ENCODE assay signal across 1 cellular context in the genomic region with DNA sequence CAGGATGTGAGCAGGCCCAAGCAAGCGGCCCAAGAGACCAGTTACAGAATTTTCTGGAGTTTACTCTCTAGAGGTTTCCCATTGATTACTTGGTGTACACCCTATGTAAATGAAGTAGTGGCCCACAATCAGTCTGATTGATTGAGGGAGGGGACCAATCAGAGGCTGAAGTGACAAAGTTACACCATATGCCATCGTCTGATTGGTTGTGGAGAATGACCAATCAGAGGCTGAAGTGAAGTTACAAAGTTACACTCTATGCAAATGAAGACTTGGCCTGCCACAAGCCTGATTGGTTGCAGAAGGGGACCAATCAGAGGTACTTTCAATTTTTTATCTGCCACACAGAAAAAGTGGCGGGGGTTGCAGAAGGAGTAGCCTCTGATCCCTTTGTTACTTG.
TF ChIP-seq lines count a peak whose summit lies in the region.

No MANE protein-coding gene starts in this region.

TF ChIP-seq in GM23338, 12 proteins besides CTCF, POLR2A, EP300 and RAD21:
- TF ChIP-seq, protein P1, sequence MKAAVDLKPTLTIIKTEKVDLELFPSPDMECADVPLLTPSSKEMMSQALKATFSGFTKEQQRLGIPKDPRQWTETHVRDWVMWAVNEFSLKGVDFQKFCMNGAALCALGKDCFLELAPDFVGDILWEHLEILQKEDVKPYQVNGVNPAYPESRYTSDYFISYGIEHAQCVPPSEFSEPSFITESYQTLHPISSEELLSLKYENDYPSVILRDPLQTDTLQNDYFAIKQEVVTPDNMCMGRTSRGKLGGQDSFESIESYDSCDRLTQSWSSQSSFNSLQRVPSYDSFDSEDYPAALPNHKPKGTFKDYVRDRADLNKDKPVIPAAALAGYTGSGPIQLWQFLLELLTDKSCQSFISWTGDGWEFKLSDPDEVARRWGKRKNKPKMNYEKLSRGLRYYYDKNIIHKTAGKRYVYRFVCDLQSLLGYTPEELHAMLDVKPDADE (IDR thresholded peaks at IDR 0.05), result no peak
- no peak for TF ChIP-seq POLR2AphosphoS5 (IDR thresholded peaks at IDR 0.05; ENCODE audit: low read depth)
- no peak for TF ChIP-seq EZH2 (IDR thresholded peaks at IDR 0.05; ENCODE audit: low read depth, unreplicated experiment)
- TF ChIP-seq CREB1 (CRISPR knock-in tag; IDR thresholded peaks at IDR 0.05; ENCODE audit: low read depth), result no peak
- no peak for TF ChIP-seq JUNB (IDR thresholded peaks at IDR 0.05; ENCODE audit: unreplicated experiment)
- TF ChIP-seq EZH2phosphoT487 (IDR thresholded peaks at IDR 0.05; ENCODE audit: unreplicated experiment), result no peak
- no peak for TF ChIP-seq NANOG (IDR thresholded peaks at IDR 0.05; ENCODE audit: borderline replicate concordance)
- no peak for TF ChIP-seq ZNF114 (CRISPR knock-in tag; IDR thresholded peaks at IDR 0.05)
- TF ChIP-seq STAT1 (IDR thresholded peaks at IDR 0.05; ENCODE audit: unreplicated experiment), result no peak
- TF ChIP-seq, protein P2, sequence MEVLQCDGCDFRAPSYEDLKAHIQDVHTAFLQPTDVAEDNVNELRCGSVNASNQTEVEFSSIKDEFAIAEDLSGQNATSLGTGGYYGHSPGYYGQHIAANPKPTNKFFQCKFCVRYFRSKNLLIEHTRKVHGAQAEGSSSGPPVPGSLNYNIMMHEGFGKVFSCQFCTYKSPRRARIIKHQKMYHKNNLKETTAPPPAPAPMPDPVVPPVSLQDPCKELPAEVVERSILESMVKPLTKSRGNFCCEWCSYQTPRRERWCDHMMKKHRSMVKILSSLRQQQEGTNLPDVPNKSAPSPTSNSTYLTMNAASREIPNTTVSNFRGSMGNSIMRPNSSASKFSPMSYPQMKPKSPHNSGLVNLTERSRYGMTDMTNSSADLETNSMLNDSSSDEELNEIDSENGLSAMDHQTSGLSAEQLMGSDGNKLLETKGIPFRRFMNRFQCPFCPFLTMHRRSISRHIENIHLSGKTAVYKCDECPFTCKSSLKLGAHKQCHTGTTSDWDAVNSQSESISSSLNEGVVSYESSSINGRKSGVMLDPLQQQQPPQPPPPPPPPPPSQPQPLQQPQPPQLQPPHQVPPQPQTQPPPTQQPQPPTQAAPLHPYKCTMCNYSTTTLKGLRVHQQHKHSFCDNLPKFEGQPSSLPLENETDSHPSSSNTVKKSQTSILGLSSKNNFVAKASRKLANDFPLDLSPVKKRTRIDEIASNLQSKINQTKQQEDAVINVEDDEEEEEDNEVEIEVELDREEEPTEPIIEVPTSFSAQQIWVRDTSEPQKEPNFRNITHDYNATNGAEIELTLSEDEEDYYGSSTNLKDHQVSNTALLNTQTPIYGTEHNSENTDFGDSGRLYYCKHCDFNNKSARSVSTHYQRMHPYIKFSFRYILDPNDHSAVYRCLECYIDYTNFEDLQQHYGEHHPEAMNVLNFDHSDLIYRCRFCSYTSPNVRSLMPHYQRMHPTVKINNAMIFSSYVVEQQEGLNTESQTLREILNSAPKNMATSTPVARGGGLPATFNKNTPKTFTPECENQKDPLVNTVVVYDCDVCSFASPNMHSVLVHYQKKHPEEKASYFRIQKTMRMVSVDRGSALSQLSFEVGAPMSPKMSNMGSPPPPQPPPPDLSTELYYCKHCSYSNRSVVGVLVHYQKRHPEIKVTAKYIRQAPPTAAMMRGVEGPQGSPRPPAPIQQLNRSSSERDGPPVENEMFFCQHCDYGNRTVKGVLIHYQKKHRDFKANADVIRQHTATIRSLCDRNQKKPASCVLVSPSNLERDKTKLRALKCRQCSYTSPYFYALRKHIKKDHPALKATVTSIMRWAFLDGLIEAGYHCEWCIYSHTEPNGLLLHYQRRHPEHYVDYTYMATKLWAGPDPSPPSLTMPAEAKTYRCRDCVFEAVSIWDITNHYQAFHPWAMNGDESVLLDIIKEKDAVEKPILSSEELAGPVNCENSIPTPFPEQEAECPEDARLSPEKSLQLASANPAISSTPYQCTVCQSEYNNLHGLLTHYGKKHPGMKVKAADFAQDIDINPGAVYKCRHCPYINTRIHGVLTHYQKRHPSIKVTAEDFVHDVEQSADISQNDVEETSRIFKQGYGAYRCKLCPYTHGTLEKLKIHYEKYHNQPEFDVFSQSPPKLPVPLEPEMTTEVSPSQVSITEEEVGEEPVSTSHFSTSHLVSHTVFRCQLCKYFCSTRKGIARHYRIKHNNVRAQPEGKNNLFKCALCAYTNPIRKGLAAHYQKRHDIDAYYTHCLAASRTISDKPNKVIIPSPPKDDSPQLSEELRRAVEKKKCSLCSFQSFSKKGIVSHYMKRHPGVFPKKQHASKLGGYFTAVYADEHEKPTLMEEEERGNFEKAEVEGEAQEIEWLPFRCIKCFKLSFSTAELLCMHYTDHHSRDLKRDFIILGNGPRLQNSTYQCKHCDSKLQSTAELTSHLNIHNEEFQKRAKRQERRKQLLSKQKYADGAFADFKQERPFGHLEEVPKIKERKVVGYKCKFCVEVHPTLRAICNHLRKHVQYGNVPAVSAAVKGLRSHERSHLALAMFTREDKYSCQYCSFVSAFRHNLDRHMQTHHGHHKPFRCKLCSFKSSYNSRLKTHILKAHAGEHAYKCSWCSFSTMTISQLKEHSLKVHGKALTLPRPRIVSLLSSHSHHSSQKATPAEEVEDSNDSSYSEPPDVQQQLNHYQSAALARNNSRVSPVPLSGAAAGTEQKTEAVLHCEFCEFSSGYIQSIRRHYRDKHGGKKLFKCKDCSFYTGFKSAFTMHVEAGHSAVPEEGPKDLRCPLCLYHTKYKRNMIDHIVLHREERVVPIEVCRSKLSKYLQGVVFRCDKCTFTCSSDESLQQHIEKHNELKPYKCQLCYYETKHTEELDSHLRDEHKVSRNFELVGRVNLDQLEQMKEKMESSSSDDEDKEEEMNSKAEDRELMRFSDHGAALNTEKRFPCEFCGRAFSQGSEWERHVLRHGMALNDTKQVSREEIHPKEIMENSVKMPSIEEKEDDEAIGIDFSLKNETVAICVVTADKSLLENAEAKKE (CRISPR knock-in tag; IDR thresholded peaks at IDR 0.05), result no peak
- no peak for TF ChIP-seq ZNF331 (CRISPR knock-in tag; IDR thresholded peaks at IDR 0.05; ENCODE audit: low read depth)
- TF ChIP-seq, protein P3, sequence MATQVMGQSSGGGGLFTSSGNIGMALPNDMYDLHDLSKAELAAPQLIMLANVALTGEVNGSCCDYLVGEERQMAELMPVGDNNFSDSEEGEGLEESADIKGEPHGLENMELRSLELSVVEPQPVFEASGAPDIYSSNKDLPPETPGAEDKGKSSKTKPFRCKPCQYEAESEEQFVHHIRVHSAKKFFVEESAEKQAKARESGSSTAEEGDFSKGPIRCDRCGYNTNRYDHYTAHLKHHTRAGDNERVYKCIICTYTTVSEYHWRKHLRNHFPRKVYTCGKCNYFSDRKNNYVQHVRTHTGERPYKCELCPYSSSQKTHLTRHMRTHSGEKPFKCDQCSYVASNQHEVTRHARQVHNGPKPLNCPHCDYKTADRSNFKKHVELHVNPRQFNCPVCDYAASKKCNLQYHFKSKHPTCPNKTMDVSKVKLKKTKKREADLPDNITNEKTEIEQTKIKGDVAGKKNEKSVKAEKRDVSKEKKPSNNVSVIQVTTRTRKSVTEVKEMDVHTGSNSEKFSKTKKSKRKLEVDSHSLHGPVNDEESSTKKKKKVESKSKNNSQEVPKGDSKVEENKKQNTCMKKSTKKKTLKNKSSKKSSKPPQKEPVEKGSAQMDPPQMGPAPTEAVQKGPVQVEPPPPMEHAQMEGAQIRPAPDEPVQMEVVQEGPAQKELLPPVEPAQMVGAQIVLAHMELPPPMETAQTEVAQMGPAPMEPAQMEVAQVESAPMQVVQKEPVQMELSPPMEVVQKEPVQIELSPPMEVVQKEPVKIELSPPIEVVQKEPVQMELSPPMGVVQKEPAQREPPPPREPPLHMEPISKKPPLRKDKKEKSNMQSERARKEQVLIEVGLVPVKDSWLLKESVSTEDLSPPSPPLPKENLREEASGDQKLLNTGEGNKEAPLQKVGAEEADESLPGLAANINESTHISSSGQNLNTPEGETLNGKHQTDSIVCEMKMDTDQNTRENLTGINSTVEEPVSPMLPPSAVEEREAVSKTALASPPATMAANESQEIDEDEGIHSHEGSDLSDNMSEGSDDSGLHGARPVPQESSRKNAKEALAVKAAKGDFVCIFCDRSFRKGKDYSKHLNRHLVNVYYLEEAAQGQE (IDR thresholded peaks at IDR 0.05; ENCODE audit: unreplicated experiment), result no peak
